ENCODE assay signal across 28 cellular contexts in genomic region chr1:36838866-36839265, GRCh38.
"Had no signal": no experiment of that assay in that cellular context is flagged by ENCODE, and none has a peak within 500 bp of the region (broad histone marks: within the 10 kb centered on the region; RNA-seq: fewer than 3 reads in every experiment).

No MANE protein-coding gene starts in this region.

- H3K4me3 ChIP-seq: body of pancreas, colonic mucosa, esophagus squamous epithelium, gastroesophageal sphincter had no signal

- FAIRE-seq: endometrium, endothelial cell of umbilical vein had no signal

- H3K4me1 ChIP-seq: body of pancreas, colonic mucosa, esophagus squamous epithelium, gastroesophageal sphincter had no signal

- H3K4me3 Mint-ChIP-seq: activated CD4-positive, alpha-beta T cell treated with anti-CD3 and anti-CD28 coated beads for 36 hours; activated CD8-positive, alpha-beta T cell treated with anti-CD3 and anti-CD28 coated beads for 36 hours; activated naive CD8-positive, alpha-beta T cell; activated T-cell treated with anti-CD3 and anti-CD28 coated beads, Interleukin-2, amount 50 U/mL, for 4 hours; activated T-helper 17 cell treated with anti-CD3 and anti-CD28 coated beads, Interleukin-2, amount 50 U/mL, for 72 hours; T-helper 17 cell; T-helper 2 cell treated with Interferon-gamma antibody and Interleukin-4, amounts not matched to agents 5 μg/mL and 100 μg/mL, for 36 hours had no signal

- H3K27ac Mint-ChIP-seq: activated CD4-positive, alpha-beta T cell treated with anti-CD3 and anti-CD28 coated beads for 36 hours; activated CD8-positive, alpha-beta T cell treated with anti-CD3 and anti-CD28 coated beads for 36 hours; activated naive CD8-positive, alpha-beta T cell; activated T-helper 17 cell treated with anti-CD3 and anti-CD28 coated beads, Interleukin-2, amount 50 U/mL, for 72 hours; T-helper 17 cell; T-helper 2 cell treated with Interferon-gamma antibody and Interleukin-4, amounts not matched to agents 5 μg/mL and 100 μg/mL, for 36 hours had no signal

- H3K27me3 ChIP-seq: body of pancreas, colonic mucosa had no signal

- DNase-seq: activated CD4-positive, alpha-beta T cell treated with anti-CD3 and anti-CD28 coated beads for 36 hours; activated CD4-positive, alpha-beta T cell treated with anti-CD3 and anti-CD28 coated beads, Interleukin-2, amount 50 U/mL, for 1 hour; activated CD4-positive, alpha-beta T cell treated with anti-CD3 and anti-CD28 coated beads, Interleukin-2, amount 50 U/mL, for 48 hours; activated CD4-positive, CD25-positive, alpha-beta regulatory T cell; activated CD4-positive, CD25-positive, alpha-beta regulatory T cell treated with anti-CD3 and anti-CD28 coated beads, Interleukin-2, amount 50 U/mL, for 72 hours; activated CD8-positive, alpha-beta memory T cell treated with anti-CD3 and anti-CD28 coated beads for 24 hours; activated CD8-positive, alpha-beta T cell treated with anti-CD3 and anti-CD28 coated beads for 36 hours; activated effector memory CD4-positive, alpha-beta T cell treated with Interleukin-2 at 50 U/mL for 16 hours; activated gamma-delta T cell treated with Interleukin-2 at 50 U/mL for 16 hours; activated naive CD4-positive, alpha-beta T cell treated with anti-CD3 and anti-CD28 coated beads, Interleukin-2, amount 50 U/mL, for 16 hours; activated naive CD4-positive, alpha-beta T cell treated with Interleukin-2 at 50 U/mL for 16 hours; activated T-cell treated with anti-CD3 and anti-CD28 coated beads, Interleukin-2, amount 50 U/mL, for 4 hours; amniotic stem cell; anterior cingulate cortex; body of pancreas; caudate nucleus; colonic mucosa; effector CD8-positive, alpha-beta T cell; esophagus squamous epithelium; T-helper 1 cell; T-helper 17 cell had no signal

- H3K36me3 Mint-ChIP-seq: activated naive CD8-positive, alpha-beta T cell had no signal

- H3K27ac ChIP-seq: body of pancreas, colonic mucosa, epithelial cell of prostate, esophagus squamous epithelium, gastroesophageal sphincter had no signal

- H3K36me3 ChIP-seq: colonic mucosa, esophagus squamous epithelium, gastroesophageal sphincter had no signal

- H3K9me3 Mint-ChIP-seq: activated CD8-positive, alpha-beta T cell treated with anti-CD3 and anti-CD28 coated beads for 36 hours; activated T-cell treated with anti-CD3 and anti-CD28 coated beads, Interleukin-2, amount 50 U/mL, for 4 hours; activated T-helper 17 cell treated with anti-CD3 and anti-CD28 coated beads, Interleukin-2, amount 50 U/mL, for 72 hours; T-helper 2 cell treated with Interferon-gamma antibody and Interleukin-4, amounts not matched to agents 5 μg/mL and 100 μg/mL, for 36 hours had no signal

- H3K4me1 Mint-ChIP-seq: activated CD4-positive, alpha-beta T cell treated with anti-CD3 and anti-CD28 coated beads for 36 hours; activated T-helper 17 cell treated with anti-CD3 and anti-CD28 coated beads, Interleukin-2, amount 50 U/mL, for 72 hours; T-helper 17 cell had no signal

- H3K9me3 ChIP-seq: body of pancreas, colonic mucosa, esophagus squamous epithelium, gastroesophageal sphincter had no signal

- ATAC-seq: activated CD4-positive, alpha-beta T cell treated with anti-CD3 and anti-CD28 coated beads for 36 hours; activated CD8-positive, alpha-beta T cell treated with anti-CD3 and anti-CD28 coated beads for 36 hours; activated T-cell treated with anti-CD3 and anti-CD28 coated beads, Interleukin-2, amount 50 U/mL, for 4 hours; activated T-helper 17 cell treated with anti-CD3 and anti-CD28 coated beads, Interleukin-2, amount 50 U/mL, for 72 hours; body of pancreas; gastroesophageal sphincter; T-helper 17 cell had no signal
